In genomic region chr16:67842509-67843342, GRCh38 we compare ENCODE assay signal across 8 cellular contexts. TPM values are rescaled to one million over a fixed set of nuclear protein-coding genes. Genes with fewer than 3 reads are reported as not detected.
DNase-seq lines count a peak whose midpoint lies in the region; ATAC-seq and TF ChIP-seq lines count a peak whose summit lies in the region.

No MANE protein-coding gene starts in this region.

- H3K4me3 Mint-ChIP-seq in stimulated activated memory B cell treated with anti-CD40 and anti-IgM and Interleukin-4, amounts not matched to agents 10 μg/mL and 1 μg/mL and 100 μg/mL, for 72 hours: peak overlapping the region; percentile 92

- no peaks in the 10 kb centered on the region for H3K9me3 ChIP-seq in muscle layer of colon (ENCODE audit: low read length)

- DNase-seq in NCI-H146 (lab: John Stamatoyannopoulos, UW) (peak; percentile 44), NCI-H146 treated with DMSO at 0.1 percent for 48 hours (lab: John Stamatoyannopoulos, UW; ENCODE audit: unreplicated experiment) (no peak), NCI-H526 treated with DMSO at 0.1 percent for 48 hours (lab: John Stamatoyannopoulos, UW) (peak; percentile 5), activated T-cell treated with anti-CD3 and anti-CD28 coated beads for 4 hours (peak; percentile 36), epithelial cell of proximal tubule (ENCODE audit: low read depth) (no peak)

- peaks cover 39% of the 10 kb centered on the region for H3K4me1 ChIP-seq in muscle layer of colon (ENCODE audit: insufficient read depth, low read length)

- peak; percentile 36 for TF ChIP-seq CTCF in epithelial cell of proximal tubule (conservative IDR thresholded peaks at IDR 0.05; ENCODE audit: low read depth, low read length)

- H3K27me3 ChIP-seq in muscle layer of colon (ENCODE audit: control insufficient read depth in 1 of 2, insufficient read depth in 2 of 2, low read length in 2 of 2): no peaks in the 10 kb centered on the region

- peak; percentile 15 for ATAC-seq in HG02678 (IDR thresholded peaks at IDR 0.05; ENCODE audit: unreplicated experiment)
- ATAC-seq in stimulated activated memory B cell treated with anti-CD40 and anti-IgM and Interleukin-4, amounts not matched to agents 10 μg/mL and 1 μg/mL and 100 μg/mL, for 72 hours: peak; percentile 62

- H3K27ac Mint-ChIP-seq in stimulated activated memory B cell treated with anti-CD40 and anti-IgM and Interleukin-4, amounts not matched to agents 10 μg/mL and 1 μg/mL and 100 μg/mL, for 72 hours: peak overlapping the region; percentile 92

- no peaks in the 10 kb centered on the region for H3K36me3 ChIP-seq in muscle layer of colon (ENCODE audit: insufficient read depth, low read length)

- no peaks in the 10 kb centered on the region for H3K9me3 Mint-ChIP-seq in stimulated activated memory B cell treated with anti-CD40 and anti-IgM and Interleukin-4, amounts not matched to agents 10 μg/mL and 1 μg/mL and 100 μg/mL, for 72 hours

- peak overlapping the region; percentile 73 for H3K9ac ChIP-seq in muscle layer of colon (ENCODE audit: low read length)

- peak overlapping the region; percentile 92 for H3K4me3 ChIP-seq in epithelial cell of proximal tubule (ENCODE audit: low read depth, low read length)
- peak overlapping the region; percentile 80 to 96 for H3K4me3 ChIP-seq in muscle layer of colon (ENCODE audit: low read depth in 1 of 2, low read length in 2 of 2)

- H3K4me1 Mint-ChIP-seq in stimulated activated memory B cell treated with anti-CD40 and anti-IgM and Interleukin-4, amounts not matched to agents 10 μg/mL and 1 μg/mL and 100 μg/mL, for 72 hours: peaks cover 39% of the 10 kb centered on the region

- peak overlapping the region; percentile 100 for H3K27ac ChIP-seq in muscle layer of colon (ENCODE audit: low read depth, low read length)

- H3K36me3 Mint-ChIP-seq in stimulated activated memory B cell treated with anti-CD40 and anti-IgM and Interleukin-4, amounts not matched to agents 10 μg/mL and 1 μg/mL and 100 μg/mL, for 72 hours: peaks cover 5% of the 10 kb centered on the region

- H3K27me3 Mint-ChIP-seq in stimulated activated memory B cell treated with anti-CD40 and anti-IgM and Interleukin-4, amounts not matched to agents 10 μg/mL and 1 μg/mL and 100 μg/mL, for 72 hours: no peaks in the 10 kb centered on the region

RNA-seq across cellular contexts. Expression of gene THAP11, which starts 0.6 kb away (rescaled TPM):
- 33.7 and 45.7 TPM in 2 replicates for total RNA-seq in epithelial cell of proximal tubule

RNA-seq across cellular contexts. Expression of gene NUTF2, which starts 4.0 kb away (rescaled TPM):
- 219 and 549 TPM in 2 replicates for total RNA-seq in epithelial cell of proximal tubule

RNA-seq across cellular contexts. Expression of gene CENPT, which starts 4.8 kb away (rescaled TPM):
- 36.3 and 40.4 TPM in 2 replicates for total RNA-seq in epithelial cell of proximal tubule

RNA-seq across cellular contexts. Expression of gene EDC4, which starts 30.1 kb away (rescaled TPM):
- total RNA-seq in epithelial cell of proximal tubule: 61.1 and 61.2 TPM in 2 replicates

RNA-seq across cellular contexts. Expression of gene TSNAXIP1, which starts 36.0 kb away (rescaled TPM):
- total RNA-seq in epithelial cell of proximal tubule: 0.07 and 0.52 TPM in 2 replicates

Comparison
In these comparisons a context has a peak if more than half of its experiments do, and no peak if none do; other contexts are left out.
1. DNase-seq: peak in NCI-H146 (single experiment), NCI-H526 treated with DMSO at 0.1 percent for 48 hours (single experiment) and activated T-cell treated with anti-CD3 and anti-CD28 coated beads for 4 hours (single experiment); none in NCI-H146 treated with DMSO at 0.1 percent for 48 hours (single experiment) and epithelial cell of proximal tubule (single experiment).